29 cellular contexts compared by ENCODE assay signal in genomic region chr14:101216725-101217463, GRCh38.
A peak's percentile ranks its signal among the peaks of the same experiment; 100 is the strongest.
DNase-seq lines count a peak whose midpoint lies in the region; ATAC-seq, FAIRE-seq and TF ChIP-seq lines count a peak whose summit lies in the region.
"Had no signal": no experiment of that assay in that cellular context is flagged by ENCODE, and none has a peak within 500 bp of the region (broad histone marks: within the 10 kb centered on the region; RNA-seq: fewer than 3 reads in every experiment).

No MANE protein-coding gene starts in this region.

- FAIRE-seq in HepG2 (lab: Jason Lieb, UNC), result peak; percentile 83
- FAIRE-seq: endothelial cell of umbilical vein, GM12892, TTC549 had no signal

- H3K27me3 ChIP-seq in right atrium auricular region, result no peaks in the 10 kb centered on the region
- peaks cover 0 to 6% (median 0%) of the 10 kb centered on the region in 7 donors for H3K27me3 ChIP-seq in heart right ventricle
- no peaks in the 10 kb centered on the region; a peak in 1 of 5 replicates for H3K27me3 ChIP-seq in HepG2 (ENCODE audit: control insufficient read depth in 1 of 2, insufficient read depth in 2 of 2, low read length in 2 of 2)
- no peaks in the 10 kb centered on the region for H3K27me3 ChIP-seq in vagina
- H3K27me3 ChIP-seq: BE2C, body of pancreas, ovary, tibial nerve had no signal

- no peak for TF ChIP-seq CTCF in right atrium auricular region (IDR thresholded peaks at IDR 0.05)
- no peak for TF ChIP-seq CTCF in heart right ventricle (IDR thresholded peaks at IDR 0.05)
- 0 out of 2 replicates have a peak, but pooled peaks have one; percentile 12 for TF ChIP-seq CTCF in HepG2 (CRISPR knock-in tag; IDR thresholded peaks at IDR 0.05)
- TF ChIP-seq CTCF in vagina (IDR thresholded peaks at IDR 0.05), result no peak
- TF ChIP-seq CTCF in GM20000 (IDR thresholded peaks at IDR 0.05; ENCODE audit: extremely low read depth, missing control alignments), result no peak

- no TSS peak for BruUV-seq in HepG2 (replicated peaks; lab: Mats Ljungman, UMichigan)

- no peak for ATAC-seq in heart right ventricle
- ATAC-seq in HepG2, result peak; percentile 94
- no peak for ATAC-seq in HG03135 (IDR thresholded peaks at IDR 0.05; ENCODE audit: unreplicated experiment)
- ATAC-seq in HG02938 (IDR thresholded peaks at IDR 0.05; ENCODE audit: unreplicated experiment), result no peak
- ATAC-seq: body of pancreas; HCT116; naive thymus-derived CD4-positive, alpha-beta T cell; T-helper 17 cell had no signal

- H3K27ac ChIP-seq in right atrium auricular region (no peak overlapping the region), heart right ventricle (no peak overlapping the region), HepG2 (ENCODE audit: extremely low read length, insufficient read depth, low read length) (no peak overlapping the region), vagina (no peak overlapping the region)
- H3K27ac ChIP-seq: body of pancreas, ovary, tibial nerve had no signal

- no peaks in the 10 kb centered on the region for H3K79me2 ChIP-seq in HepG2 (ENCODE audit: insufficient read depth, low read length)

- H3K4me2 ChIP-seq in HepG2 (ENCODE audit: low read depth, low read length), result peak overlapping the region; percentile 77

- intact Hi-C loops in heart right ventricle (cut with DNase I), result no loop called here
- intact Hi-C loops in HepG2 (cut with micrococcal nuclease; ENCODE audit: unreplicated experiment), result no loop called here
- intact Hi-C loops in posterior vena cava (cut with DNase I), result no loop called here
- intact Hi-C loops in vagina (cut with DNase I), result no loop called here

- no peak overlapping the region for H2AFZ ChIP-seq in HepG2 (ENCODE audit: low read length)

- TF ChIP-seq POLR2A in HepG2 (IDR thresholded peaks at IDR 0.05; ENCODE audit: insufficient read depth in 1 of 2, low read depth in 2 of 2, low read length in 2 of 2) (no peak), vagina (IDR thresholded peaks at IDR 0.05) (no peak)

- no peak for TF ChIP-seq RAD21 in HepG2 (CRISPR knock-in tag; IDR thresholded peaks at IDR 0.05)

- POLR2A ChIA-PET in HepG2 (lab: Yijun Ruan, JAX), result interaction anchor here (1.0 to 1.9 kb wide), 2 partner anchors 10 to 72 kb away, joined by 3 to 6 read pairs; no protein-coding TSS in a partner anchor

- H3K4me3 ChIP-seq in right atrium auricular region (no peak overlapping the region), heart right ventricle (no peak overlapping the region), HepG2 (replicated peaks in 1 of 3; ENCODE audit: insufficient read depth in 1 of 3, low read depth in 2 of 3, low read length in 3 of 3) (peak overlapping the region in 2 of 3 experiments; percentile 1 to 48; a peak in 2 of 6 replicates), vagina (no peak overlapping the region)
- H3K4me3 ChIP-seq: body of pancreas, ovary, tibial nerve had no signal

- H3K36me3 ChIP-seq in right atrium auricular region (no peaks in the 10 kb centered on the region), heart right ventricle (no peaks in the 10 kb centered on the region), HepG2 (replicated peaks in 1 of 2; ENCODE audit: control insufficient read depth in 1 of 2, insufficient read depth in 2 of 2, low read length in 2 of 2) (no peaks in the 10 kb centered on the region), vagina (no peaks in the 10 kb centered on the region)
- H3K36me3 ChIP-seq: BE2C, ovary, tibial nerve had no signal

- no peaks in the 10 kb centered on the region for H4K20me1 ChIP-seq in HepG2 (ENCODE audit: insufficient read depth, low read length)

- DNase-seq in right atrium auricular region (ENCODE audit: low spot score), result peak; percentile 13
- DNase-seq in heart right ventricle, result no peak
- DNase-seq in HepG2 (ENCODE audit: low spot score), result peak; percentile 63
- DNase-seq in posterior vena cava (ENCODE audit: low spot score), result peak; percentile 36
- peak; percentile 31 to 69 for DNase-seq in vagina (ENCODE audit: extremely low spot score in 2 of 2)
- no peak for DNase-seq in GM20000 (ENCODE audit: low spot score)
- DNase-seq: activated CD4-positive, CD25-positive, alpha-beta regulatory T cell; activated naive CD4-positive, alpha-beta T cell treated with anti-CD3 and anti-CD28 coated beads, Interleukin-2, amount 50 U/mL, for 16 hours; BE2C; hypothalamus; immature natural killer cell; IMR-90; midbrain; NCI-H1436; NCI-H2107; NCI-H345; SHP77; stimulated activated CD4-positive, alpha-beta T cell treated with anti-CD3 and anti-CD28 coated beads, Interleukin-4, amount 100 ng/mL, for 1 hour; T-helper 17 cell had no signal

- 48 to 54% methylated on average over 10 of the region's 10 CpGs for WGBS in heart right ventricle, 2 donors
- WGBS in HepG2 (ENCODE audit: low lambda C conversion rate), result 3% methylated on average over 9 of the region's 10 CpGs

- H3K9me3 ChIP-seq in right atrium auricular region (peaks cover 0 to 8% of the 10 kb centered on the region in 2 donors), heart right ventricle (peaks cover 0 to 13% (median 0%) of the 10 kb centered on the region in 11 donors), HepG2 (ENCODE audit: low read length) (no peaks in the 10 kb centered on the region), vagina (no peaks in the 10 kb centered on the region)
- H3K9me3 ChIP-seq: BE2C, body of pancreas, ovary had no signal

- no peak overlapping the region for H3K9ac ChIP-seq in HepG2 (ENCODE audit: insufficient read depth, low read depth, low read length)

- CTCF ChIA-PET in HepG2 (lab: Yijun Ruan, JAX; ENCODE audit: low intra/inter-chr PET ratio, low total read pairs), result no interaction called here

- H3K4me1 ChIP-seq in right atrium auricular region (no peaks in the 10 kb centered on the region), heart right ventricle (no peaks in the 10 kb centered on the region), HepG2 (ENCODE audit: insufficient read depth, low read length) (peaks cover 47% of the 10 kb centered on the region), vagina (no peaks in the 10 kb centered on the region)
- H3K4me1 ChIP-seq: BE2C, body of pancreas, tibial nerve had no signal

- in situ Hi-C loops in HepG2 (cut with HindIII; ENCODE audit: extremely low pct_ligation_motif_present, low pct_unique_long_range_greater_than_20kb), result no loop called here

- TF ChIP-seq EP300 in HepG2 (IDR thresholded peaks at IDR 0.05; ENCODE audit: low read depth in 2 of 2, low read length in 2 of 2) (peak in 1 of 2 experiments; percentile 49; a peak in 1 of 4 replicates), HepG2 (CRISPR knock-in tag; IDR thresholded peaks at IDR 0.05; ENCODE audit: borderline replicate concordance) (no peak)

TF ChIP-seq in HepG2, 621 proteins besides CTCF, POLR2A, EP300 and RAD21 (continues in another document):
- no peak for TF ChIP-seq TEF (CRISPR knock-in tag; IDR thresholded peaks at IDR 0.05)
- no peak for TF ChIP-seq DMTF1 (CRISPR knock-in tag; IDR thresholded peaks at IDR 0.05)
- TF ChIP-seq SALL1 (CRISPR knock-in tag; IDR thresholded peaks at IDR 0.05), result peak; percentile 87
- no peak for TF ChIP-seq HOXD1 (CRISPR knock-in tag; IDR thresholded peaks at IDR 0.05)
- TF ChIP-seq ZNF414 (CRISPR knock-in tag; IDR thresholded peaks at IDR 0.05), result no peak
- no peak for TF ChIP-seq GABPA (IDR thresholded peaks at IDR 0.05; ENCODE audit: low read depth, low read length)
- no peak for TF ChIP-seq GABPA (CRISPR knock-in tag; IDR thresholded peaks at IDR 0.05; ENCODE audit: low read depth)
- no peak; the same call in 1 of the 2 replicates for TF ChIP-seq ZNF292 (CRISPR knock-in tag; IDR thresholded peaks at IDR 0.05; ENCODE audit: borderline replicate concordance, low read depth)
- TF ChIP-seq SP5 (CRISPR knock-in tag; IDR thresholded peaks at IDR 0.05; ENCODE audit: borderline replicate concordance, low read depth), result no peak
- no peak for TF ChIP-seq ZNF138 (CRISPR knock-in tag; IDR thresholded peaks at IDR 0.05; ENCODE audit: low read depth)

Comparison
In these comparisons a context has a peak if more than half of its experiments do, and no peak if none do; other contexts are left out.
1. DNase-seq: peak in right atrium auricular region (single experiment), HepG2 (single experiment), posterior vena cava (single experiment) and vagina (2 of 2); none in heart right ventricle (0 of 2) and GM20000 (single experiment).
2. H3K4me3 ChIP-seq: peak in HepG2 (2 of 3); none in right atrium auricular region (0 of 2), heart right ventricle (0 of 10) and vagina (0 of 2).